ENCODE assay signal across 17 cellular contexts in genomic region chr11:68324695-68325094, GRCh38. TPM values are rescaled to one million over a fixed set of nuclear protein-coding genes. Genes with fewer than 3 reads are reported as not detected.
DNase-seq lines count a peak whose midpoint lies in the region; ATAC-seq, FAIRE-seq and TF ChIP-seq lines count a peak whose summit lies in the region.
"Had no signal": no experiment of that assay in that cellular context is flagged by ENCODE, and none has a peak within 500 bp of the region (broad histone marks: within the 10 kb centered on the region; RNA-seq: fewer than 3 reads in every experiment).

No MANE protein-coding gene starts in this region.

- POLR2A ChIA-PET in HEK293 (lab: Yijun Ruan, JAX), result no interaction called here
- POLR2A ChIA-PET in H1 (lab: Charles Lee; ENCODE audit: partially characterized antibody), result interaction anchor here (1.0 to 2.3 kb wide), 3 partner anchors 10 to 23 kb away, joined by 3 to 19 read pairs (median 4); no protein-coding TSS in a partner anchor
- POLR2A ChIA-PET in MCF 10A (lab: Yijun Ruan, JAX), result interaction anchor here (1.5 kb wide), 1 partner anchor 11 kb away, joined by 5 read pairs; no protein-coding TSS in a partner anchor

- H3K4me1 Mint-ChIP-seq in MCF 10A (ENCODE audit: insufficient read depth, unreplicated experiment), result peaks cover 19% of the 10 kb centered on the region

- no peak overlapping the region for H3K4me3 Mint-ChIP-seq in MCF 10A (ENCODE audit: unreplicated experiment)
- H3K4me3 Mint-ChIP-seq: CD4-positive, alpha-beta memory T cell; IgD-negative memory B cell had no signal

- peak overlapping the region; percentile 18; the same call in 1 of the 2 replicates for H2BK5ac ChIP-seq in H1 (ENCODE audit: low read depth, low read length)

- H3K36me3 ChIP-seq in HEK293 (ENCODE audit: control insufficient read depth in 2 of 2, insufficient read depth in 1 of 2, low read length in 2 of 2) (no peaks in the 10 kb centered on the region; a peak in 1 of 3 replicates), H1 (ENCODE audit: control insufficient read depth in 2 of 4, insufficient read depth in 4 of 4, low read length in 3 of 4) (no peaks in the 10 kb centered on the region)

- H3K4me2 ChIP-seq in H1 (ENCODE audit: insufficient read depth in 1 of 2, low read depth in 2 of 2, low read length in 2 of 2), result no peak overlapping the region
- H3K4me2 ChIP-seq: KMS-11 had no signal

- no peak overlapping the region for H3K9ac ChIP-seq in H1 (replicated peaks in 1 of 4; ENCODE audit: extremely low read depth in 1 of 4, low read depth in 3 of 4, low read length in 3 of 4)
- H3K9ac ChIP-seq: KMS-11 had no signal

- H3K4me1 ChIP-seq in right cardiac atrium (ENCODE audit: control insufficient read depth, insufficient read depth, low read length) (peaks cover 36% of the 10 kb centered on the region), HEK293 (ENCODE audit: control insufficient read depth, insufficient read depth, low read length) (no peaks in the 10 kb centered on the region), H1 (replicated peaks in 1 of 4; ENCODE audit: control insufficient read depth in 3 of 4, insufficient read depth in 4 of 4, low read length in 3 of 4) (peaks cover 16 to 37% (median 27%) of the 10 kb centered on the region in 4 experiments)

- WGBS in right cardiac atrium, result 90% methylated on average over 10 of the region's 10 CpGs
- 94% methylated on average over 10 of the region's 10 CpGs; no CpG with 5 or more reads in 1 of the 2 experiments for WGBS in H1 (ENCODE audit: extremely low coverage in 1 of 2, insufficient coverage in 1 of 2, insufficient read length in 1 of 2, insufficient replicate concordance in 2 of 2, low coverage in 1 of 2, low lambda C conversion rate in 2 of 2, missing lambda C conversion rate in 1 of 2), 2 experiments

- ATAC-seq in right cardiac atrium, result no peak
- ATAC-seq in left cardiac atrium, result no peak

- H2AK5ac ChIP-seq in H1 (ENCODE audit: low read depth, low read length), result no peak overlapping the region

- peaks cover 6% of the 10 kb centered on the region for H3K36me3 Mint-ChIP-seq in MCF 10A (ENCODE audit: insufficient read depth, unreplicated experiment)
- H3K36me3 Mint-ChIP-seq: CD4-positive, alpha-beta memory T cell had no signal

- peak in 2 of 3 donors; percentile 37 to 48 for DNase-seq in right cardiac atrium
- no peak for DNase-seq in left cardiac atrium
- DNase-seq in H1 (ENCODE audit: low read depth in 1 of 2, low spot score in 2 of 2), result no peak
- DNase-seq in MCF 10A (ENCODE audit: unreplicated experiment), result no peak
- DNase-seq in DMS53 treated with DMSO at 0.1 percent for 48 hours (lab: John Stamatoyannopoulos, UW; ENCODE audit: unreplicated experiment), result no peak
- DNase-seq in GF-D8 (lab: John Stamatoyannopoulos, UW), result no peak
- DNase-seq: ACHN; CD4-positive, alpha-beta memory T cell; DMS153; DND-41; GDM1 had no signal

- intact Hi-C loops in right cardiac atrium (cut with DNase I) (no loop called here), left cardiac atrium (cut with DNase I) (no loop called here), MCF 10A (cut with micrococcal nuclease) (no loop called here)

- H3K27ac ChIP-seq in right cardiac atrium (ENCODE audit: low read length), result no peak overlapping the region
- H3K27ac ChIP-seq in HEK293 (ENCODE audit: extremely low read depth, low read depth, low read length), result no peak overlapping the region
- no peak overlapping the region for H3K27ac ChIP-seq in H1 (ENCODE audit: low read depth, low read length)
- H3K27ac ChIP-seq: C4-2B, KMS-11 had no signal

- no peak overlapping the region for H3K56ac ChIP-seq in H1 (replicated peaks; ENCODE audit: insufficient read length, low read depth, low read length)

- no peak overlapping the region for H4K91ac ChIP-seq in H1 (replicated peaks; ENCODE audit: insufficient read length, low read length)

- peaks cover 0 to 87% of the 10 kb centered on the region in 2 experiments; a peak in 3 of 4 replicates for H3K79me2 ChIP-seq in H1 (ENCODE audit: control insufficient read depth in 1 of 2, insufficient read depth in 2 of 2, low read length in 2 of 2)

- H3K23ac ChIP-seq in H1 (ENCODE audit: insufficient read length), result no peak overlapping the region

- no peaks in the 10 kb centered on the region for H3K9me3 Mint-ChIP-seq in MCF 10A (ENCODE audit: unreplicated experiment)
- H3K9me3 Mint-ChIP-seq: CD4-positive, alpha-beta memory T cell had no signal

- CTCF ChIA-PET in HEK293 (lab: Yijun Ruan, JAX) (no interaction called here), H1 (lab: Charles Lee; ENCODE audit: partially characterized antibody) (interaction anchor here (0.6 to 3.9 kb wide), 24 partner anchors 11 to 126 kb away, joined by 3 to 32 read pairs (median 7); no protein-coding TSS in a partner anchor), MCF 10A (lab: Yijun Ruan, JAX) (no interaction called here)

- no peak overlapping the region for H3K27ac Mint-ChIP-seq in MCF 10A (ENCODE audit: low read depth, unreplicated experiment)
- H3K27ac Mint-ChIP-seq: CD4-positive, alpha-beta memory T cell; IgD-negative memory B cell had no signal

- H2BK120ac ChIP-seq in H1 (replicated peaks; ENCODE audit: low read depth, low read length), result no peak overlapping the region

- BruUV-seq in MCF 10A (replicated peaks; lab: Mats Ljungman, UMichigan), result no TSS peak

- no peak overlapping the region for H2BK20ac ChIP-seq in H1 (ENCODE audit: low read length)

- no peak overlapping the region for H2AFZ ChIP-seq in H1 (ENCODE audit: low read length)

- TF ChIP-seq RAD21 in H1 (IDR thresholded peaks at IDR 0.05 in 1 of 2, conservative IDR thresholded peaks at IDR 0.05 in 1 of 2; ENCODE audit: low read depth in 2 of 2, low read length in 2 of 2), result no peak

- H3K18ac ChIP-seq in H1 (ENCODE audit: extremely low read depth, low read length), result no peak overlapping the region

- H3K27me3 ChIP-seq in right cardiac atrium (ENCODE audit: control insufficient read depth, insufficient read depth) (no peaks in the 10 kb centered on the region), H1 (replicated peaks in 1 of 4; ENCODE audit: control insufficient read depth in 3 of 4, extremely low read depth in 1 of 4, insufficient read depth in 3 of 4, low read length in 3 of 4) (no peaks in the 10 kb centered on the region)

- H2BK12ac ChIP-seq in H1 (ENCODE audit: low read depth, low read length), result no peak overlapping the region

- TF ChIP-seq CTCF in HEK293 (tag by site-specific recombination; IDR thresholded peaks at IDR 0.05) (no peak), H1 (IDR thresholded peaks at IDR 0.05; ENCODE audit: control extremely low read depth in 1 of 3, insufficient read depth in 1 of 3, low read depth in 1 of 3, low read length in 3 of 3) (no peak), MCF 10A (IDR thresholded peaks at IDR 0.05; ENCODE audit: unreplicated experiment) (no peak)

- H3K27me3 Mint-ChIP-seq in MCF 10A (ENCODE audit: insufficient read depth, unreplicated experiment), result no peaks in the 10 kb centered on the region

- H4K20me1 ChIP-seq in H1 (replicated peaks in 1 of 2; ENCODE audit: control insufficient read depth in 1 of 2, insufficient read depth in 2 of 2, low read length in 2 of 2), result peaks cover 0 to 4% of the 10 kb centered on the region in 2 experiments

- no peak overlapping the region for H3K4ac ChIP-seq in H1 (replicated peaks; ENCODE audit: insufficient read length, low read depth, low read length)

- no peaks in the 10 kb centered on the region for H3K23me2 ChIP-seq in H1 (ENCODE audit: low read depth, low read length)

- H3K9me3 ChIP-seq in right cardiac atrium (ENCODE audit: control insufficient read depth, low read length) (no peaks in the 10 kb centered on the region), HEK293 (ENCODE audit: control insufficient read depth, insufficient read depth, low read depth, low read length) (no peaks in the 10 kb centered on the region), H1 (ENCODE audit: insufficient read depth in 2 of 2, low read depth in 1 of 2, low read length in 1 of 2) (no peaks in the 10 kb centered on the region)

- H4K8ac ChIP-seq in H1 (ENCODE audit: extremely low read depth, insufficient read depth, low read length), result 0 out of 2 replicates have a peak overlapping the region, but pooled peaks have one; percentile 51

- FAIRE-seq in H1 (lab: Jason Lieb, UNC), result no peak
- FAIRE-seq: D721Med, GM19239 had no signal

- TF ChIP-seq POLR2A in H1 (IDR thresholded peaks at IDR 0.05; ENCODE audit: control extremely low read depth in 1 of 2, low read depth in 2 of 2, low read length in 2 of 2), result no peak

- TF ChIP-seq EP300 in H1 (IDR thresholded peaks at IDR 0.05; ENCODE audit: borderline replicate concordance in 1 of 2, low read depth in 2 of 2, low read length in 2 of 2), result no peak

- H3K14ac ChIP-seq in H1 (ENCODE audit: insufficient read length), result no peak overlapping the region

- no peak overlapping the region for H3K4me3 ChIP-seq in right cardiac atrium (ENCODE audit: low read length)
- H3K4me3 ChIP-seq in HEK293 (ENCODE audit: low read depth, low read length), result no peak overlapping the region
- no peak overlapping the region for H3K4me3 ChIP-seq in H1 (ENCODE audit: extremely low read depth in 1 of 4, insufficient read depth in 2 of 4, low read depth in 3 of 4, low read length in 4 of 4)

- H2BK15ac ChIP-seq in H1 (ENCODE audit: low read length), result peak overlapping the region; percentile 88; the same call in 1 of the 2 replicates

- peaks cover 35% of the 10 kb centered on the region for H3K79me1 ChIP-seq in H1 (ENCODE audit: low read depth, low read length)

- no peak overlapping the region for H4K5ac ChIP-seq in H1 (ENCODE audit: insufficient read length, low read depth, low read length)

RNA-seq across cellular contexts. Expression of gene LRP5, which starts 12.3 kb away (rescaled TPM):
- total RNA-seq in right cardiac atrium (10 to 100 TPM; 61.6 to 88.8 (median 75.4) TPM), left cardiac atrium (10 to 100 TPM; 53.4 to 60.3 TPM), MCF 10A (2022) (31.6 and 32.8 TPM in 2 replicates)
- polyA plus RNA-seq in right cardiac atrium (57.1 TPM), H1 (2011; rRNA removed) (19.0 and 31.5 TPM in 2 replicates)
- 35.4 and 38.9 TPM in 2 replicates for total RNA-seq in H1 (2021; fragmentation: NEBNext Ultra II Directional; extraction: Animal tissue kit (Norgen Biotek cat#: 25700))
- 13.8 TPM for polyA plus RNA-seq in H1 (2011; cell fraction: cytosol; rRNA removed)
- polyA plus RNA-seq in H1 (2011; cell fraction: nucleus; rRNA removed), result 38.9 TPM
- polyA plus RNA-seq in H1 (2012, experiment 1 of 2), result 17.8 to 35.8 TPM (median 32.9 TPM) in 4 replicates
- polyA plus RNA-seq in H1 (2012, experiment 2 of 2), result 29.9 TPM
- polyA plus RNA-seq in H1 (2013, experiment 1 of 2), result 62.7 TPM
- 63.2 TPM for polyA plus RNA-seq in H1 (2013, experiment 2 of 2)
- 22.5 and 24.7 TPM in 2 replicates for polyA minus RNA-seq in H1 (2011; rRNA and poly(A)+ RNA removed)
- 27.4 TPM for polyA minus RNA-seq in H1 (2011; cell fraction: cytosol; rRNA and poly(A)+ RNA removed)
- polyA minus RNA-seq in H1 (2011; cell fraction: nucleus; rRNA and poly(A)+ RNA removed), result 23.6 TPM

RNA-seq across cellular contexts. Expression of gene C11orf24, which starts 52.9 kb away (rescaled TPM):
- 10 to 100 TPM; 18.9 to 40.1 (median 25.3) TPM for total RNA-seq in right cardiac atrium
- 28.7 TPM for polyA plus RNA-seq in right cardiac atrium
- 10 to 100 TPM; 28.7 to 42.0 TPM for total RNA-seq in left cardiac atrium
- total RNA-seq in H1 (2021; fragmentation: NEBNext Ultra II Directional; extraction: Animal tissue kit (Norgen Biotek cat#: 25700)), result 45.3 and 45.4 TPM in 2 replicates
- polyA plus RNA-seq in H1 (2011; rRNA removed), result 51.7 and 63.5 TPM in 2 replicates
- polyA plus RNA-seq in H1 (2011; cell fraction: cytosol; rRNA removed), result 41.2 TPM
- 46.1 TPM for polyA plus RNA-seq in H1 (2011; cell fraction: nucleus; rRNA removed)
- polyA plus RNA-seq in H1 (2012, experiment 1 of 2), result 31.5 to 47.3 TPM (median 39.6 TPM) in 4 replicates
- 35.9 TPM for polyA plus RNA-seq in H1 (2012, experiment 2 of 2)
- polyA plus RNA-seq in H1 (2013, experiment 1 of 2), result 70.2 TPM
- 79.0 TPM for polyA plus RNA-seq in H1 (2013, experiment 2 of 2)
- polyA minus RNA-seq in H1 (2011; rRNA and poly(A)+ RNA removed), result 18.7 and 23.8 TPM in 2 replicates
- polyA minus RNA-seq in H1 (2011; cell fraction: cytosol; rRNA and poly(A)+ RNA removed), result 33.8 TPM
- polyA minus RNA-seq in H1 (2011; cell fraction: nucleus; rRNA and poly(A)+ RNA removed), result 28.2 TPM
- total RNA-seq in MCF 10A (2022), result 58.3 and 69.2 TPM in 2 replicates

Comparison
In these comparisons a context has a peak if more than half of its experiments do, and no peak if none do; other contexts are left out.
1. DNase-seq: peak in right cardiac atrium (2 of 3); none in left cardiac atrium (single experiment), H1 (0 of 2), MCF 10A (single experiment), DMS53 treated with DMSO at 0.1 percent for 48 hours (single experiment) and GF-D8 (single experiment).